ENCODE assay signal across 17 cellular contexts in the genomic region with DNA sequence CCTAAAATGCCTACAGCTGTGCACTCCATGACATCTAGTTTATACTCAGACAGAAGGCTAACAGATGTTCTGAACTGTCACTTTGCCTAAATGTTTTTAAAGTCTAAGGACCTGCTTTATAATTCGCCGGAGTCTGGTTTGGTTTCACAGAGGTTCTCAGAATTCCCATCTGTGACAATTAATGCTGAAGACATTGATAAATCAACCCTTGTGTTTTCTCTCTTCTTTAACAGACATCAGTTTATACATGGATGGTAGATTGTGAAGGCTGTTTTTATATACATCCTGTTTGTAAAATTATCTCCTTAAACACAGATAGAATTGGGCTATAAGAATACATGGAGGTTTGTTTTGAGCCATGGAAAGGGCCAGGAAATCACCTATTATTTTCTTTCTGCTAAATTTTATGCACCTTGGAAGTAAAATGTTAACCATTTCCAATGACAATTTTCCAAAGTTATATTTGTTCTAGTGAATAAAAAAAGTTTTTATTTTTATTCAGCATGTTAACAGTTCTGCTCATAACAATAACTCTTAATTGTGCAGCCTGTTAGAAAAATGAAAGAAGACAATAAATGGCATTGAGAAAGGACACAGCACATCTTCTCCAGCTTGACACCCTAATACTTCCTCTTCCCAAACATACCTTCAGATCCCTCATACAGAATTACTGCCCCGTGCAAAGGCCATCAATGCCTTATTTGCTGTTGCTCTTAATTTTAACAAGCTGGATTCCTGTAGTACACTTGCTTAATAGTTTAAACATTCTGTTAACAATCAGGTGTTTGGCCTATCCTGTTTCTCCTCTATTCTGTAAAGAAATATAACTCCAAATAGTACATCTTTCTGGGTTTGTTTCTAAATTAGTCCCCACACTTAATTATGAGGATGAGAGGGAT.
"Had no signal": no experiment of that assay in that cellular context is flagged by ENCODE, and none has a peak within 500 bp of the region (broad histone marks: within the 10 kb centered on the region; RNA-seq: fewer than 3 reads in every experiment).

No MANE protein-coding gene starts in this region.

- H3K4me3 ChIP-seq: esophagus squamous epithelium, left lung, tibial nerve had no signal

- DNase-seq: activated CD4-positive, alpha-beta T cell treated with anti-CD3 and anti-CD28 coated beads, Interleukin-2, amount 10 ng/mL, durations not matched to agents 7 days and 5 days; activated CD8-positive, alpha-beta T cell treated with anti-CD3 and anti-CD28 coated beads, Interleukin-2, amount 10 ng/mL, durations not matched to agents 7 days and 5 days; activated effector memory CD4-positive, alpha-beta T cell treated with Interleukin-2 at 50 U/mL for 16 hours; activated naive CD4-positive, alpha-beta T cell treated with anti-CD3 and anti-CD28 coated beads, Interleukin-2, amount 50 U/mL, for 16 hours; activated T-cell treated with anti-CD3 and anti-CD28 coated beads, Interleukin-2, amount 50 U/mL, for 4 hours; effector memory CD4-positive, alpha-beta T cell; esophagus squamous epithelium; left lung; midbrain; nephron progenitor cell; occipital lobe; stimulated activated CD4-positive, alpha-beta T cell treated with anti-CD3 and anti-CD28 coated beads, Interleukin-12 subunit alpha, Interleukin-12 subunit beta, amount 100 ng/mL, for 4 hours; stimulated activated CD4-positive, alpha-beta T cell treated with anti-CD3 and anti-CD28 coated beads, Interleukin-1b, Interleukin-23, amount 100 ng/mL, for 48 hours; stimulated activated CD8-positive, alpha-beta memory T cell treated with anti-CD3 and anti-CD28 coated beads, Interleukin-4, amount 100 ng/mL, for 48 hours; stimulated activated naive CD4-positive, alpha-beta T cell; T-helper 1 cell had no signal

- H3K27ac ChIP-seq: esophagus squamous epithelium, left lung had no signal

- H3K36me3 ChIP-seq: esophagus squamous epithelium, left lung, tibial nerve had no signal

- H3K9me3 ChIP-seq: esophagus squamous epithelium, left lung, tibial nerve had no signal

- ATAC-seq: activated CD8-positive, alpha-beta T cell treated with anti-CD3 and anti-CD28 coated beads, Interleukin-2, amount 10 ng/mL, durations not matched to agents 7 days and 5 days; activated T-cell treated with anti-CD3 and anti-CD28 coated beads, Interleukin-2, amount 50 U/mL, for 4 hours; left lung had no signal
